24 cellular contexts compared by ENCODE assay signal in the genomic region with DNA sequence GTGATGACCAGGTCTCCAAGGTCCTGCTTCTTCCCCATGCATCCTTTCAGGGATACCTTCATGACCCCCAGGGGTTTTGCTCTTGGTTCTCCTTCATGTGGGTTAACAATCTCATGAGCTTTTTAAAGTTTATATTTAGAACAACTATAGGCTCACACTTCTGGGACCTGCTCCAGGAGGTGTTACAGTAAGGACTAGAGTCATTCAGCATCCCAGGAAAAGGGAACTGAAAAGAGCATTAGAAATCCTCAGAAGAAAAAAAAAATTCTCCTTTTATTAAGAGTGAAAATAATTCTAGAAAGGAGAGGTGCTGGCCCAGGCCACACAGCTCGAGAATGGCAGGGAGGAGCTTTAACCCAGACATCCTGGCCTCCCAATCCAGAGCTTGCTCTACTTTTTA.
"Had no signal": no experiment of that assay in that cellular context is flagged by ENCODE, and none has a peak within 500 bp of the region (broad histone marks: within the 10 kb centered on the region; RNA-seq: fewer than 3 reads in every experiment).

No MANE protein-coding gene starts in this region.

- H3K27me3 Mint-ChIP-seq: progenitor cell of endocrine pancreas had no signal

- H3K9me3 ChIP-seq: lower lobe of right lung, right atrium auricular region, suprapubic skin, vagina had no signal

- H3K27me3 ChIP-seq: brain microvascular endothelial cell, hepatocyte, right atrium auricular region, suprapubic skin, vagina had no signal

- H3K4me3 ChIP-seq: hepatocyte, lower lobe of right lung, right atrium auricular region, suprapubic skin, vagina had no signal

- H3K36me3 ChIP-seq: brain microvascular endothelial cell, lower lobe of right lung, right atrium auricular region, suprapubic skin, vagina had no signal

- DNase-seq: activated CD4-positive, CD25-positive, alpha-beta regulatory T cell treated with anti-CD3 and anti-CD28 coated beads, Interleukin-2, amount 50 U/mL, for 72 hours; activated gamma-delta T cell treated with Interleukin-2 at 50 U/mL for 16 hours; activated T-cell treated with anti-CD3 and anti-CD28 coated beads, Interleukin-2, amount 50 U/mL, for 1 hour; aorta; brain microvascular endothelial cell; caudate nucleus; effector CD4-positive, alpha-beta T cell; erythroblast; foreskin melanocyte; glutamatergic neuron; immature natural killer cell; lower lobe of right lung; natural killer cell; stimulated activated CD4-positive, alpha-beta T cell treated with anti-CD3 and anti-CD28 coated beads, Interleukin-12 subunit alpha, Interleukin-12 subunit beta, amount 100 ng/mL, for 4 hours; stimulated activated CD4-positive, alpha-beta T cell treated with anti-CD3 and anti-CD28 coated beads, Interleukin-4, amount 100 ng/mL, for 4 hours; stimulated activated naive CD8-positive, alpha-beta T cell treated with anti-CD3 and anti-CD28 coated beads, Interleukin-15, amount 100 ng/mL, for 72 hours; trophoblast cell had no signal

- H3K4me3 Mint-ChIP-seq: dendritic cell treated with granulocyte-macrophage colony-stimulating factor and Interleukin-4, amounts not matched to agents 40 ng/mL and 50 ng/mL, for 4 days; immature natural killer cell; natural killer cell; stimulated activated naive CD8-positive, alpha-beta T cell treated with anti-CD3 and anti-CD28 coated beads, Interleukin-15, amount 100 ng/mL, for 72 hours had no signal

- H3K27ac Mint-ChIP-seq: activated naive CD4-positive, alpha-beta T cell treated with anti-CD3 and anti-CD28 coated beads, Interleukin-2, amount 50 U/mL, for 72 hours; dendritic cell treated with granulocyte-macrophage colony-stimulating factor and Interleukin-4, amounts not matched to agents 40 ng/mL and 50 ng/mL, for 4 days; natural killer cell; progenitor cell of endocrine pancreas; stimulated activated naive CD8-positive, alpha-beta T cell treated with anti-CD3 and anti-CD28 coated beads, Interleukin-15, amount 100 ng/mL, for 72 hours had no signal

- H3K36me3 Mint-ChIP-seq: natural killer cell had no signal

- H3K27ac ChIP-seq: brain microvascular endothelial cell, hepatocyte, lower lobe of right lung, right atrium auricular region, suprapubic skin, vagina had no signal

- ATAC-seq: activated naive CD4-positive, alpha-beta T cell treated with anti-CD3 and anti-CD28 coated beads, Interleukin-2, amount 50 U/mL, for 72 hours; lower lobe of right lung; natural killer cell; stimulated activated naive CD8-positive, alpha-beta T cell treated with anti-CD3 and anti-CD28 coated beads, Interleukin-15, amount 100 ng/mL, for 72 hours had no signal

- H3K9me3 Mint-ChIP-seq: dendritic cell treated with granulocyte-macrophage colony-stimulating factor and Interleukin-4, amounts not matched to agents 40 ng/mL and 50 ng/mL, for 4 days; immature natural killer cell; natural killer cell; stimulated activated naive CD8-positive, alpha-beta T cell treated with anti-CD3 and anti-CD28 coated beads, Interleukin-15, amount 100 ng/mL, for 72 hours had no signal
